20 cellular contexts compared by ENCODE assay signal in genomic region chr19:13129384-13129783, GRCh38. TPM values are rescaled to one million over a fixed set of nuclear protein-coding genes. Genes with fewer than 3 reads are reported as not detected.
DNase-seq lines count a peak whose midpoint lies in the region; ATAC-seq, FAIRE-seq and TF ChIP-seq lines count a peak whose summit lies in the region.
"Had no signal": no experiment of that assay in that cellular context is flagged by ENCODE, and none has a peak within 500 bp of the region (broad histone marks: within the 10 kb centered on the region; RNA-seq: fewer than 3 reads in every experiment).

No MANE protein-coding gene starts in this region.

- H3K4me3 ChIP-seq in HepG2 (replicated peaks in 1 of 3; ENCODE audit: insufficient read depth in 1 of 3, low read depth in 2 of 3, low read length in 3 of 3) (no peak overlapping the region; a peak in 1 of 6 replicates), right lobe of liver (no peak overlapping the region), endodermal cell (ENCODE audit: low read length) (no peak overlapping the region), osteoblast (ENCODE audit: insufficient read depth, low read length) (no peak overlapping the region)
- H3K4me3 ChIP-seq: GM23338 had no signal

- no peak overlapping the region for H2AFZ ChIP-seq in HepG2 (ENCODE audit: low read length)
- H2AFZ ChIP-seq in osteoblast (ENCODE audit: low read length) = no peak overlapping the region
- H2AFZ ChIP-seq: GM23338 had no signal

- no peak overlapping the region for H3K27ac Mint-ChIP-seq in endodermal cell
- H3K27ac Mint-ChIP-seq in stimulated activated memory B cell treated with anti-CD40 and anti-IgM and Interleukin-4, amounts not matched to agents 10 μg/mL and 1 μg/mL and 100 μg/mL, for 72 hours = no peak overlapping the region
- H3K27ac Mint-ChIP-seq in activated naive CD8-positive, alpha-beta T cell treated with anti-CD3 and anti-CD28 coated beads, Interleukin-2, amount 50 U/mL, for 24 hours = no peak overlapping the region
- H3K27ac Mint-ChIP-seq: GM23338 had no signal

- H3K9ac ChIP-seq in HepG2 (ENCODE audit: insufficient read depth, low read depth, low read length) = peak overlapping the region; percentile 77
- no peak overlapping the region for H3K9ac ChIP-seq in endodermal cell (ENCODE audit: extremely low read depth, low read length, poor library complexity, severe bottlenecking)

- no peak for TF ChIP-seq POLR2A in HepG2 (IDR thresholded peaks at IDR 0.05; ENCODE audit: insufficient read depth in 1 of 2, low read depth in 2 of 2, low read length in 2 of 2)
- TF ChIP-seq POLR2A in right lobe of liver (IDR thresholded peaks at IDR 0.05) = no peak

- peaks cover 64% of the 10 kb centered on the region for H3K79me2 ChIP-seq in HepG2 (ENCODE audit: insufficient read depth, low read length)
- peaks cover 92% of the 10 kb centered on the region for H3K79me2 ChIP-seq in osteoblast (ENCODE audit: insufficient read depth, low read length)

- H3K9me3 Mint-ChIP-seq in endodermal cell = no peaks in the 10 kb centered on the region
- H3K9me3 Mint-ChIP-seq in stimulated activated memory B cell treated with anti-CD40 and anti-IgM and Interleukin-4, amounts not matched to agents 10 μg/mL and 1 μg/mL and 100 μg/mL, for 72 hours = no peaks in the 10 kb centered on the region
- no peaks in the 10 kb centered on the region for H3K9me3 Mint-ChIP-seq in activated naive CD8-positive, alpha-beta T cell treated with anti-CD3 and anti-CD28 coated beads, Interleukin-2, amount 50 U/mL, for 24 hours
- H3K9me3 Mint-ChIP-seq: CD4-positive, alpha-beta memory T cell; GM23338; H9 had no signal

- H3K27me3 ChIP-seq in HepG2 (ENCODE audit: control insufficient read depth in 1 of 2, insufficient read depth in 2 of 2, low read length in 2 of 2) = no peaks in the 10 kb centered on the region
- H3K27me3 ChIP-seq in right lobe of liver = no peaks in the 10 kb centered on the region
- no peaks in the 10 kb centered on the region for H3K27me3 ChIP-seq in endodermal cell (ENCODE audit: control insufficient read depth, insufficient read depth, low read length, poor library complexity, severe bottlenecking)
- no peaks in the 10 kb centered on the region for H3K27me3 ChIP-seq in osteoblast (ENCODE audit: insufficient read depth, low read length)

- in situ Hi-C loops in HepG2 (cut with HindIII; ENCODE audit: extremely low pct_ligation_motif_present, low pct_unique_long_range_greater_than_20kb) = no loop called here

- H3K27ac ChIP-seq in HepG2 (ENCODE audit: extremely low read length, insufficient read depth, low read length) (peak overlapping the region; percentile 96), right lobe of liver (no peak overlapping the region), endodermal cell (ENCODE audit: low read depth, low read length) (no peak overlapping the region), osteoblast (ENCODE audit: low read depth, low read length) (no peak overlapping the region)

- no peak for TF ChIP-seq RAD21 in HepG2 (CRISPR knock-in tag; IDR thresholded peaks at IDR 0.05)

- ATAC-seq in HepG2 (no peak), right lobe of liver (no peak), GM19351 (IDR thresholded peaks at IDR 0.05; ENCODE audit: unreplicated experiment) (no peak)
- peak; percentile 8 for ATAC-seq in stimulated activated memory B cell treated with anti-CD40 and anti-IgM and Interleukin-4, amounts not matched to agents 10 μg/mL and 1 μg/mL and 100 μg/mL, for 72 hours
- no peak for ATAC-seq in activated naive CD8-positive, alpha-beta T cell treated with anti-CD3 and anti-CD28 coated beads, Interleukin-2, amount 50 U/mL, for 24 hours
- ATAC-seq: GM23338 had no signal

- no peak overlapping the region for H3K4me3 Mint-ChIP-seq in endodermal cell
- H3K4me3 Mint-ChIP-seq in stimulated activated memory B cell treated with anti-CD40 and anti-IgM and Interleukin-4, amounts not matched to agents 10 μg/mL and 1 μg/mL and 100 μg/mL, for 72 hours = no peak overlapping the region
- H3K4me3 Mint-ChIP-seq in activated naive CD8-positive, alpha-beta T cell treated with anti-CD3 and anti-CD28 coated beads, Interleukin-2, amount 50 U/mL, for 24 hours = no peak overlapping the region
- H3K4me3 Mint-ChIP-seq: CD4-positive, alpha-beta memory T cell; GM23338; H9 had no signal

- BruUV-seq in HepG2 (replicated peaks; lab: Mats Ljungman, UMichigan) = no TSS peak

- H3K4me1 Mint-ChIP-seq in endodermal cell = no peaks in the 10 kb centered on the region
- H3K4me1 Mint-ChIP-seq in stimulated activated memory B cell treated with anti-CD40 and anti-IgM and Interleukin-4, amounts not matched to agents 10 μg/mL and 1 μg/mL and 100 μg/mL, for 72 hours = peaks cover 45% of the 10 kb centered on the region
- H3K4me1 Mint-ChIP-seq in activated naive CD8-positive, alpha-beta T cell treated with anti-CD3 and anti-CD28 coated beads, Interleukin-2, amount 50 U/mL, for 24 hours = peaks cover 59% of the 10 kb centered on the region

- peak overlapping the region; percentile 69 for H3K4me2 ChIP-seq in HepG2 (ENCODE audit: low read depth, low read length)
- no peak overlapping the region for H3K4me2 ChIP-seq in osteoblast (ENCODE audit: insufficient read depth, low read length)
- H3K4me2 ChIP-seq: GM23338 had no signal

- WGBS in HepG2 (ENCODE audit: low lambda C conversion rate) = 94% methylated on average over 9 of the region's 9 CpGs
- 100% methylated on average over 2 of the region's 9 CpGs for WGBS in right lobe of liver (ENCODE audit: insufficient coverage, low coverage, low lambda C conversion rate, missing lambda C conversion rate)
- WGBS in endodermal cell (ENCODE audit: insufficient coverage in 1 of 2, insufficient read length in 1 of 2), 2 experiments = 97% methylated on average over 7 to 9 of the region's 9 CpGs

- TF ChIP-seq EP300 in HepG2 (IDR thresholded peaks at IDR 0.05; ENCODE audit: low read depth in 2 of 2, low read length in 2 of 2) = no peak
- no peak for TF ChIP-seq EP300 in HepG2 (CRISPR knock-in tag; IDR thresholded peaks at IDR 0.05; ENCODE audit: borderline replicate concordance)

- DNase-seq in HepG2 (ENCODE audit: low spot score) = no peak
- no peak for DNase-seq in right lobe of liver
- peak; percentile 36 for DNase-seq in endodermal cell
- peak; percentile 52 for DNase-seq in osteoblast (ENCODE audit: insufficient read length, low spot score, missing footprints)
- no peak for DNase-seq in activated naive CD8-positive, alpha-beta T cell treated with anti-CD3 and anti-CD28 coated beads, Interleukin-2, amount 50 U/mL, for 24 hours
- DNase-seq in medulla oblongata (ENCODE audit: extremely low spot score) = no peak
- DNase-seq: 8988T; C1 segment of cervical spinal cord; Calu3; CD4-positive, alpha-beta memory T cell; COR-L47; DND-41 had no signal

- TF ChIP-seq CTCF in HepG2 (CRISPR knock-in tag; IDR thresholded peaks at IDR 0.05) (no peak), right lobe of liver (IDR thresholded peaks at IDR 0.05) (no peak), endodermal cell (conservative IDR thresholded peaks at IDR 0.05) (no peak), osteoblast (IDR thresholded peaks at IDR 0.05; ENCODE audit: extremely low read depth, low read depth, low read length) (no peak)

- peaks cover 41% of the 10 kb centered on the region for H3K36me3 Mint-ChIP-seq in endodermal cell (ENCODE audit: low read depth)
- H3K36me3 Mint-ChIP-seq in stimulated activated memory B cell treated with anti-CD40 and anti-IgM and Interleukin-4, amounts not matched to agents 10 μg/mL and 1 μg/mL and 100 μg/mL, for 72 hours = peaks cover 4% of the 10 kb centered on the region
- peaks cover 26% of the 10 kb centered on the region for H3K36me3 Mint-ChIP-seq in activated naive CD8-positive, alpha-beta T cell treated with anti-CD3 and anti-CD28 coated beads, Interleukin-2, amount 50 U/mL, for 24 hours (ENCODE audit: low read depth)

- H3K4me1 ChIP-seq in HepG2 (ENCODE audit: insufficient read depth, low read length) (peaks cover 38% of the 10 kb centered on the region), right lobe of liver (peaks cover 0 to 17% (median 8%) of the 10 kb centered on the region in 4 donors), endodermal cell (ENCODE audit: control insufficient read depth, insufficient read depth, low read length) (no peaks in the 10 kb centered on the region), osteoblast (ENCODE audit: insufficient read depth, low read length) (peaks cover 38% of the 10 kb centered on the region)

- CTCF ChIA-PET in HepG2 (lab: Yijun Ruan, JAX; ENCODE audit: low intra/inter-chr PET ratio, low total read pairs) = no interaction called here

- intact Hi-C loops in HepG2 (cut with micrococcal nuclease; ENCODE audit: unreplicated experiment) = no loop called here
- intact Hi-C loops in right lobe of liver (cut with DNase I) = no loop called here

- no peak for FAIRE-seq in HepG2 (lab: Jason Lieb, UNC)
- FAIRE-seq: G401.6, GM19239 had no signal

- peaks cover 3 to 30% of the 10 kb centered on the region in 2 experiments; a peak in 4 of 5 replicates for H3K36me3 ChIP-seq in HepG2 (replicated peaks in 1 of 2; ENCODE audit: control insufficient read depth in 1 of 2, insufficient read depth in 2 of 2, low read length in 2 of 2)
- no peaks in the 10 kb centered on the region for H3K36me3 ChIP-seq in right lobe of liver
- H3K36me3 ChIP-seq in endodermal cell (ENCODE audit: control insufficient read depth, insufficient read depth, low read length) = peaks cover 59% of the 10 kb centered on the region
- H3K36me3 ChIP-seq in osteoblast (ENCODE audit: insufficient read depth, low read length) = peaks cover 22% of the 10 kb centered on the region

- POLR2A ChIA-PET in HepG2 (lab: Yijun Ruan, JAX) = interaction anchor here (1.3 to 2.7 kb wide), 6 partner anchors 9 to 34 kb away, joined by 5 to 13 read pairs (median 9); partner anchors contain the start of genes IER2, NACC1 and STX10

- H3K27me3 Mint-ChIP-seq in endodermal cell (ENCODE audit: insufficient read depth) = no peaks in the 10 kb centered on the region
- H3K27me3 Mint-ChIP-seq in stimulated activated memory B cell treated with anti-CD40 and anti-IgM and Interleukin-4, amounts not matched to agents 10 μg/mL and 1 μg/mL and 100 μg/mL, for 72 hours = no peaks in the 10 kb centered on the region
- H3K27me3 Mint-ChIP-seq in activated naive CD8-positive, alpha-beta T cell treated with anti-CD3 and anti-CD28 coated beads, Interleukin-2, amount 50 U/mL, for 24 hours = no peaks in the 10 kb centered on the region
- H3K27me3 Mint-ChIP-seq: CD4-positive, alpha-beta memory T cell had no signal

- H3K9me3 ChIP-seq in HepG2 (ENCODE audit: low read length) = no peaks in the 10 kb centered on the region
- no peaks in the 10 kb centered on the region for H3K9me3 ChIP-seq in right lobe of liver
- no peaks in the 10 kb centered on the region for H3K9me3 ChIP-seq in endodermal cell (ENCODE audit: control insufficient read depth, low read length)
- no peaks in the 10 kb centered on the region for H3K9me3 ChIP-seq in osteoblast (ENCODE audit: low read depth, low read length)

- H4K20me1 ChIP-seq in HepG2 (ENCODE audit: insufficient read depth, low read length) (peaks cover 4% of the 10 kb centered on the region), osteoblast (ENCODE audit: insufficient read depth, low read length) (peaks cover 70% of the 10 kb centered on the region)

RNA-seq across cellular contexts. Expression of gene NACC1, which starts 11.3 kb away (rescaled TPM):
- total RNA-seq in HepG2 (2016; rRNA removed; fragmentation: Illumina TruSeq; extraction: Trizol) (31.8 and 46.7 TPM in 2 replicates), right lobe of liver (10 to 100 TPM; 19.2 to 30.3 (median 26.4) TPM), endodermal cell (100 to 1,000 TPM; 164 to 172 TPM), osteoblast (53.9 and 62.5 TPM in 2 replicates)
- 6.8 and 8.2 TPM in 2 replicates for total RNA-seq in HepG2 (2016; cell fraction: cytosol; rRNA removed; fragmentation: Illumina TruSeq; extraction: Trizol; ENCODE audit: low read depth)
- total RNA-seq in HepG2 (2016; cell fraction: insoluble cytoplasmic fraction; rRNA removed; fragmentation: Illumina TruSeq; extraction: Trizol) = 29.7 and 42.3 TPM in 2 replicates
- 37.1 and 38.6 TPM in 2 replicates for total RNA-seq in HepG2 (2016; cell fraction: membrane; rRNA removed; fragmentation: Illumina TruSeq; extraction: Trizol)
- total RNA-seq in HepG2 (2016; cell fraction: nucleus; rRNA removed; fragmentation: Illumina TruSeq; extraction: Trizol) = 21.0 and 21.3 TPM in 2 replicates
- polyA plus RNA-seq in HepG2 (2011; rRNA removed) = 42.3 and 55.2 TPM in 2 replicates
- polyA plus RNA-seq in HepG2 (2011; cell fraction: cytosol; rRNA removed) = 33.3 and 62.6 TPM in 2 replicates
- polyA plus RNA-seq in HepG2 (2011; cell fraction: nucleus; rRNA removed) = 93.5 and 114 TPM in 2 replicates
- polyA plus RNA-seq in HepG2 (2012) = 13.2 and 18.2 TPM in 2 replicates
- polyA plus RNA-seq in HepG2 (2016; cell fraction: cytosol; fragmentation: Illumina TruSeq; extraction: Trizol; ENCODE audit: low read depth) = 6.3 and 6.7 TPM in 2 replicates
- polyA plus RNA-seq in HepG2 (2016; cell fraction: insoluble cytoplasmic fraction; fragmentation: Illumina TruSeq; extraction: Trizol; ENCODE audit: low read depth) = 35.6 and 46.3 TPM in 2 replicates
- polyA plus RNA-seq in HepG2 (2016; cell fraction: membrane; fragmentation: Illumina TruSeq; extraction: Trizol; ENCODE audit: low read depth) = 28.2 and 28.5 TPM in 2 replicates
- 37.4 and 39.4 TPM in 2 replicates for polyA plus RNA-seq in HepG2 (2016; cell fraction: nucleus; fragmentation: Illumina TruSeq; extraction: Trizol; ENCODE audit: insufficient read depth, low read depth)
- polyA minus RNA-seq in HepG2 (2011; rRNA and poly(A)+ RNA removed; ENCODE audit: low replicate concordance) = 91.1 and 200 TPM in 2 replicates
- 45.0 and 58.7 TPM in 2 replicates for polyA minus RNA-seq in HepG2 (2011; cell fraction: cytosol; rRNA and poly(A)+ RNA removed)
- polyA minus RNA-seq in HepG2 (2011; cell fraction: nucleus; rRNA and poly(A)+ RNA removed) = 12.7 and 13.6 TPM in 2 replicates
- polyA plus RNA-seq in endodermal cell (2013, experiment 1 of 2) = 61.1 TPM
- 53.8 TPM for polyA plus RNA-seq in endodermal cell (2013, experiment 2 of 2)

RNA-seq across cellular contexts. Expression of gene TRMT1, which starts 12.8 kb away (rescaled TPM):
- total RNA-seq in HepG2 (2016; rRNA removed; fragmentation: Illumina TruSeq; extraction: Trizol) = 27.9 and 44.1 TPM in 2 replicates
- 9.6 and 11.8 TPM in 2 replicates for total RNA-seq in HepG2 (2016; cell fraction: cytosol; rRNA removed; fragmentation: Illumina TruSeq; extraction: Trizol; ENCODE audit: low read depth)
- total RNA-seq in HepG2 (2016; cell fraction: insoluble cytoplasmic fraction; rRNA removed; fragmentation: Illumina TruSeq; extraction: Trizol) = 23.9 and 45.4 TPM in 2 replicates
- total RNA-seq in HepG2 (2016; cell fraction: membrane; rRNA removed; fragmentation: Illumina TruSeq; extraction: Trizol) = 14.3 and 15.5 TPM in 2 replicates
- total RNA-seq in HepG2 (2016; cell fraction: nucleus; rRNA removed; fragmentation: Illumina TruSeq; extraction: Trizol) = 55.3 and 60.2 TPM in 2 replicates
- polyA plus RNA-seq in HepG2 (2011; rRNA removed) = 35.5 and 42.9 TPM in 2 replicates
- polyA plus RNA-seq in HepG2 (2011; cell fraction: cytosol; rRNA removed) = 16.0 and 24.0 TPM in 2 replicates
- 421 and 529 TPM in 2 replicates for polyA plus RNA-seq in HepG2 (2011; cell fraction: nucleus; rRNA removed)
- polyA plus RNA-seq in HepG2 (2012) = 22.9 and 29.0 TPM in 2 replicates
- polyA plus RNA-seq in HepG2 (2016; cell fraction: cytosol; fragmentation: Illumina TruSeq; extraction: Trizol; ENCODE audit: low read depth) = 9.7 and 9.9 TPM in 2 replicates
- 24.6 and 27.1 TPM in 2 replicates for polyA plus RNA-seq in HepG2 (2016; cell fraction: insoluble cytoplasmic fraction; fragmentation: Illumina TruSeq; extraction: Trizol; ENCODE audit: low read depth)
- polyA plus RNA-seq in HepG2 (2016; cell fraction: membrane; fragmentation: Illumina TruSeq; extraction: Trizol; ENCODE audit: low read depth) = 10.7 and 11.5 TPM in 2 replicates
- 144 and 171 TPM in 2 replicates for polyA plus RNA-seq in HepG2 (2016; cell fraction: nucleus; fragmentation: Illumina TruSeq; extraction: Trizol; ENCODE audit: insufficient read depth, low read depth)
- 61.2 and 61.3 TPM in 2 replicates for polyA minus RNA-seq in HepG2 (2011; rRNA and poly(A)+ RNA removed; ENCODE audit: low replicate concordance)
- polyA minus RNA-seq in HepG2 (2011; cell fraction: cytosol; rRNA and poly(A)+ RNA removed) = 12.5 and 24.5 TPM in 2 replicates
- polyA minus RNA-seq in HepG2 (2011; cell fraction: nucleus; rRNA and poly(A)+ RNA removed) = 44.6 and 48.9 TPM in 2 replicates
- total RNA-seq in right lobe of liver = 10 to 100 TPM; 15.0 to 20.5 (median 17.2) TPM
- total RNA-seq in endodermal cell = 10 to 100 TPM; 51.3 to 66.2 TPM
- 37.5 TPM for polyA plus RNA-seq in endodermal cell (2013, experiment 1 of 2)
- 35.3 TPM for polyA plus RNA-seq in endodermal cell (2013, experiment 2 of 2)
- total RNA-seq in osteoblast = 18.6 and 29.7 TPM in 2 replicates

RNA-seq across cellular contexts. Expression of gene STX10, which starts 20.8 kb away (rescaled TPM):
- total RNA-seq in HepG2 (2016; rRNA removed; fragmentation: Illumina TruSeq; extraction: Trizol) (36.8 and 47.9 TPM in 2 replicates), right lobe of liver (10 to 100 TPM; 18.2 to 41.5 (median 23.4) TPM), endodermal cell (10 to 100 TPM; 30.8 to 34.8 TPM), osteoblast (78.4 and 81.1 TPM in 2 replicates)
- total RNA-seq in HepG2 (2016; cell fraction: cytosol; rRNA removed; fragmentation: Illumina TruSeq; extraction: Trizol; ENCODE audit: low read depth) = 56.0 and 67.5 TPM in 2 replicates
- 33.4 and 50.3 TPM in 2 replicates for total RNA-seq in HepG2 (2016; cell fraction: insoluble cytoplasmic fraction; rRNA removed; fragmentation: Illumina TruSeq; extraction: Trizol)
- total RNA-seq in HepG2 (2016; cell fraction: membrane; rRNA removed; fragmentation: Illumina TruSeq; extraction: Trizol) = 78.5 and 90.1 TPM in 2 replicates
- total RNA-seq in HepG2 (2016; cell fraction: nucleus; rRNA removed; fragmentation: Illumina TruSeq; extraction: Trizol) = 27.2 and 35.2 TPM in 2 replicates
- 66.4 and 85.5 TPM in 2 replicates for polyA plus RNA-seq in HepG2 (2011; rRNA removed)
- polyA plus RNA-seq in HepG2 (2011; cell fraction: cytosol; rRNA removed) = 58.0 and 78.9 TPM in 2 replicates
- 198 and 219 TPM in 2 replicates for polyA plus RNA-seq in HepG2 (2011; cell fraction: nucleus; rRNA removed)
- 28.8 and 43.3 TPM in 2 replicates for polyA plus RNA-seq in HepG2 (2012)
- 79.7 and 89.7 TPM in 2 replicates for polyA plus RNA-seq in HepG2 (2016; cell fraction: cytosol; fragmentation: Illumina TruSeq; extraction: Trizol; ENCODE audit: low read depth)
- 39.4 and 44.9 TPM in 2 replicates for polyA plus RNA-seq in HepG2 (2016; cell fraction: insoluble cytoplasmic fraction; fragmentation: Illumina TruSeq; extraction: Trizol; ENCODE audit: low read depth)
- polyA plus RNA-seq in HepG2 (2016; cell fraction: membrane; fragmentation: Illumina TruSeq; extraction: Trizol; ENCODE audit: low read depth) = 85.7 and 88.6 TPM in 2 replicates
- polyA plus RNA-seq in HepG2 (2016; cell fraction: nucleus; fragmentation: Illumina TruSeq; extraction: Trizol; ENCODE audit: insufficient read depth, low read depth) = 76.5 and 85.3 TPM in 2 replicates
- polyA minus RNA-seq in HepG2 (2011; rRNA and poly(A)+ RNA removed; ENCODE audit: low replicate concordance) = 37.6 and 153 TPM in 2 replicates
- 11.9 and 14.2 TPM in 2 replicates for polyA minus RNA-seq in HepG2 (2011; cell fraction: cytosol; rRNA and poly(A)+ RNA removed)
- polyA minus RNA-seq in HepG2 (2011; cell fraction: nucleus; rRNA and poly(A)+ RNA removed) = 10.3 and 12.1 TPM in 2 replicates
- 44.8 TPM for polyA plus RNA-seq in endodermal cell (2013, experiment 1 of 2)
- polyA plus RNA-seq in endodermal cell (2013, experiment 2 of 2) = 42.4 TPM

RNA-seq across cellular contexts. Expression of gene IER2, which starts 20.8 kb away (rescaled TPM):
- 10.0 and 14.3 TPM in 2 replicates for total RNA-seq in HepG2 (2016; rRNA removed; fragmentation: Illumina TruSeq; extraction: Trizol)
- 5.0 and 5.9 TPM in 2 replicates for total RNA-seq in HepG2 (2016; cell fraction: cytosol; rRNA removed; fragmentation: Illumina TruSeq; extraction: Trizol; ENCODE audit: low read depth)
- total RNA-seq in HepG2 (2016; cell fraction: insoluble cytoplasmic fraction; rRNA removed; fragmentation: Illumina TruSeq; extraction: Trizol) = 8.1 and 16.1 TPM in 2 replicates
- total RNA-seq in HepG2 (2016; cell fraction: membrane; rRNA removed; fragmentation: Illumina TruSeq; extraction: Trizol) = 10.0 and 11.1 TPM in 2 replicates
- 12.6 and 13.6 TPM in 2 replicates for total RNA-seq in HepG2 (2016; cell fraction: nucleus; rRNA removed; fragmentation: Illumina TruSeq; extraction: Trizol)
- 10.1 and 12.9 TPM in 2 replicates for polyA plus RNA-seq in HepG2 (2011; rRNA removed)
- 14.4 and 15.3 TPM in 2 replicates for polyA plus RNA-seq in HepG2 (2011; cell fraction: cytosol; rRNA removed)
- 84.6 and 97.2 TPM in 2 replicates for polyA plus RNA-seq in HepG2 (2011; cell fraction: nucleus; rRNA removed)
- polyA plus RNA-seq in HepG2 (2012) = 20.1 and 25.8 TPM in 2 replicates
- 5.5 and 5.8 TPM in 2 replicates for polyA plus RNA-seq in HepG2 (2016; cell fraction: cytosol; fragmentation: Illumina TruSeq; extraction: Trizol; ENCODE audit: low read depth)
- 17.5 and 22.6 TPM in 2 replicates for polyA plus RNA-seq in HepG2 (2016; cell fraction: insoluble cytoplasmic fraction; fragmentation: Illumina TruSeq; extraction: Trizol; ENCODE audit: low read depth)
- 9.7 and 9.8 TPM in 2 replicates for polyA plus RNA-seq in HepG2 (2016; cell fraction: membrane; fragmentation: Illumina TruSeq; extraction: Trizol; ENCODE audit: low read depth)
- polyA plus RNA-seq in HepG2 (2016; cell fraction: nucleus; fragmentation: Illumina TruSeq; extraction: Trizol; ENCODE audit: insufficient read depth, low read depth) = 39.1 and 40.8 TPM in 2 replicates
- polyA minus RNA-seq in HepG2 (2011; rRNA and poly(A)+ RNA removed; ENCODE audit: low replicate concordance) = 8.1 and 9.7 TPM in 2 replicates
- polyA minus RNA-seq in HepG2 (2011; cell fraction: cytosol; rRNA and poly(A)+ RNA removed) = 7.0 and 7.3 TPM in 2 replicates
- polyA minus RNA-seq in HepG2 (2011; cell fraction: nucleus; rRNA and poly(A)+ RNA removed) = 9.7 and 9.9 TPM in 2 replicates
- total RNA-seq in right lobe of liver = 10 to 100 TPM; 19.1 to 86.6 (median 23.8) TPM
- 10 to 100 TPM; 55.3 to 66.6 TPM for total RNA-seq in endodermal cell
- polyA plus RNA-seq in endodermal cell (2013, experiment 1 of 2) = 51.9 TPM
- 52.6 TPM for polyA plus RNA-seq in endodermal cell (2013, experiment 2 of 2)
- total RNA-seq in osteoblast = 14.8 and 15.9 TPM in 2 replicates

RNA-seq across cellular contexts. Expression of gene LYL1, which starts 26.7 kb away (rescaled TPM):
- 0.69 and 0.75 TPM in 2 replicates for total RNA-seq in HepG2 (2016; rRNA removed; fragmentation: Illumina TruSeq; extraction: Trizol)
- total RNA-seq in HepG2 (2016; cell fraction: cytosol; rRNA removed; fragmentation: Illumina TruSeq; extraction: Trizol; ENCODE audit: low read depth) = 0.79 and 0.91 TPM in 2 replicates
- 0.40 and 0.97 TPM in 2 replicates for total RNA-seq in HepG2 (2016; cell fraction: insoluble cytoplasmic fraction; rRNA removed; fragmentation: Illumina TruSeq; extraction: Trizol)
- total RNA-seq in HepG2 (2016; cell fraction: membrane; rRNA removed; fragmentation: Illumina TruSeq; extraction: Trizol) = 0.74 and 0.90 TPM in 2 replicates
- total RNA-seq in HepG2 (2016; cell fraction: nucleus; rRNA removed; fragmentation: Illumina TruSeq; extraction: Trizol) = 0.31 and 0.75 TPM in 2 replicates
- polyA plus RNA-seq in HepG2 (2011; rRNA removed) = 0.72 and 0.92 TPM in 2 replicates
- 0.71 and 1.6 TPM in 2 replicates for polyA plus RNA-seq in HepG2 (2011; cell fraction: cytosol; rRNA removed)
- polyA plus RNA-seq in HepG2 (2011; cell fraction: nucleus; rRNA removed) = 2.0 and 2.6 TPM in 2 replicates
- polyA plus RNA-seq in HepG2 (2012) = 0.31 and 0.32 TPM in 2 replicates
- polyA plus RNA-seq in HepG2 (2016; cell fraction: cytosol; fragmentation: Illumina TruSeq; extraction: Trizol; ENCODE audit: low read depth) = 0.57 and 0.66 TPM in 2 replicates
- polyA plus RNA-seq in HepG2 (2016; cell fraction: insoluble cytoplasmic fraction; fragmentation: Illumina TruSeq; extraction: Trizol; ENCODE audit: low read depth) = 0.51 and 0.59 TPM in 2 replicates
- polyA plus RNA-seq in HepG2 (2016; cell fraction: membrane; fragmentation: Illumina TruSeq; extraction: Trizol; ENCODE audit: low read depth) = 0.76 and 0.86 TPM in 2 replicates
- polyA plus RNA-seq in HepG2 (2016; cell fraction: nucleus; fragmentation: Illumina TruSeq; extraction: Trizol; ENCODE audit: insufficient read depth, low read depth) = 0.93 and 1.5 TPM in 2 replicates
- 0.09 and 1.9 TPM in 2 replicates for polyA minus RNA-seq in HepG2 (2011; rRNA and poly(A)+ RNA removed; ENCODE audit: low replicate concordance)
- 0.49 and 0.70 TPM in 2 replicates for polyA minus RNA-seq in HepG2 (2011; cell fraction: cytosol; rRNA and poly(A)+ RNA removed)
- polyA minus RNA-seq in HepG2 (2011; cell fraction: nucleus; rRNA and poly(A)+ RNA removed) = 0.64 and 1.1 TPM in 2 replicates
- 1 to 10 TPM; 1.1 to 3.7 (median 2.3) TPM for total RNA-seq in right lobe of liver
- 1 to 10 TPM; 1.9 to 2.0 TPM for total RNA-seq in endodermal cell
- 1.00 TPM for polyA plus RNA-seq in endodermal cell (2013, experiment 1 of 2)
- polyA plus RNA-seq in endodermal cell (2013, experiment 2 of 2) = 1.1 TPM
- 0.29 and 0.36 TPM in 2 replicates for total RNA-seq in osteoblast
- total RNA-seq: A673, Calu3, H4 had no signal

Comparison
In these comparisons a context has a peak if more than half of its experiments do, and no peak if none do; other contexts are left out.
1. DNase-seq: peak in endodermal cell (single experiment) and osteoblast (single experiment); none in HepG2 (single experiment), right lobe of liver (0 of 3), activated naive CD8-positive, alpha-beta T cell treated with anti-CD3 and anti-CD28 coated beads, Interleukin-2, amount 50 U/mL, for 24 hours (single experiment) and medulla oblongata (single experiment).